In the genomic region with DNA sequence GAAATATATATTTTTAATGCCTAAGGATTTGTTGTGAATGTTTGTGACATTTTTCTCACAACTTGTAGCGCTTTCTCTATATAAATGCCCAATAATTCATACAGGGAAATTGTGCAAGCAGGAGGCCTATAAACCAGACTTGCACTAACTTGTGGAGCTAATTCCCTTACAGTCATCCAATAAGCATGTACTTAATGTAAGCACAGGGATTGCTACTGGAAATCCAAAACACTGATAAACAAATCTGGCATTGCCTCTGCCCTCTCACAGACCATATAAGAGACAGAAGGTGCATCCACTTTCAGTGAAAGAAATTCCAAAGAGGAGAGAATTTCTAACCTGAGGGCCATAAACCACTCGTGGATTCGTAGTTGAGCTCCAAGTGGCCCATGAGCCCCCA, we compare ENCODE assay signal across 20 cellular contexts.
A peak's percentile ranks its signal among the peaks of the same experiment; 100 is the strongest.
DNase-seq lines count a peak whose midpoint lies in the region; ATAC-seq, FAIRE-seq and TF ChIP-seq lines count a peak whose summit lies in the region.
"Had no signal": no experiment of that assay in that cellular context is flagged by ENCODE, and none has a peak within 500 bp of the region (broad histone marks: within the 10 kb centered on the region; RNA-seq: fewer than 3 reads in every experiment).

No MANE protein-coding gene starts in this region.

- POLR2A ChIA-PET in AG04450 (lab: Yijun Ruan, JAX) = no interaction called here

- H3K27me3 Mint-ChIP-seq in activated T-helper 17 cell treated with anti-CD3 and anti-CD28 coated beads, Interleukin-2, amount 50 U/mL, for 72 hours = peaks cover 18% of the 10 kb centered on the region

- H3K79me1 ChIP-seq in mesenchymal stem cell (replicated peaks; ENCODE audit: low read length, poor library complexity, severe bottlenecking) = no peaks in the 10 kb centered on the region

- DNase-seq in AG04450 (ENCODE audit: low read depth, low spot score) = peak; percentile 67
- DNase-seq in M059J (ENCODE audit: low read depth) = peak; percentile 67
- DNase-seq in bronchial epithelial cell (ENCODE audit: low read depth) = peak; percentile 94
- DNase-seq in mesenchymal stem cell = peak; percentile 87
- DNase-seq in NCI-H2227 treated with DMSO at 0.1 percent for 48 hours (lab: John Stamatoyannopoulos, UW) = no peak
- DNase-seq: activated CD4-positive, alpha-beta T cell treated with anti-CD3 and anti-CD28 coated beads, Interleukin-2, amount 50 U/mL, for 4 hours; activated naive CD4-positive, alpha-beta T cell; activated T-cell treated with anti-CD3 and anti-CD28 coated beads for 4 hours; anterior cingulate cortex; CD4-positive, alpha-beta T cell; DMS153; effector CD8-positive, alpha-beta T cell; midbrain; NCI-H1930; T-cell had no signal

- no peak overlapping the region for H2BK5ac ChIP-seq in mesenchymal stem cell (ENCODE audit: low read depth, low read length, poor library complexity, severe bottlenecking)

- H3K9me3 Mint-ChIP-seq in activated T-helper 17 cell treated with anti-CD3 and anti-CD28 coated beads, Interleukin-2, amount 50 U/mL, for 72 hours = no peaks in the 10 kb centered on the region
- H3K9me3 Mint-ChIP-seq: CD4-positive, alpha-beta T cell; T-cell had no signal

- H3K4me3 Mint-ChIP-seq in activated T-helper 17 cell treated with anti-CD3 and anti-CD28 coated beads, Interleukin-2, amount 50 U/mL, for 72 hours = no peak overlapping the region
- H3K4me3 Mint-ChIP-seq: CD4-positive, alpha-beta T cell; T-cell had no signal

- TF ChIP-seq CTCF in AG04450 (IDR thresholded peaks at IDR 0.05; ENCODE audit: low read depth, low read length) (no peak), bronchial epithelial cell (IDR thresholded peaks at IDR 0.05; ENCODE audit: insufficient read depth, low read length, severe bottlenecking) (no peak)

- no peak overlapping the region for H4K91ac ChIP-seq in mesenchymal stem cell (ENCODE audit: low read length)

- no peak overlapping the region for H2BK15ac ChIP-seq in mesenchymal stem cell (ENCODE audit: low read depth, poor library complexity, severe bottlenecking)

- ATAC-seq in GM21447 (IDR thresholded peaks at IDR 0.05; ENCODE audit: unreplicated experiment) = no peak
- no peak for ATAC-seq in HG02970 (IDR thresholded peaks at IDR 0.05; ENCODE audit: low FRiP score, unreplicated experiment)
- ATAC-seq in activated T-helper 17 cell treated with anti-CD3 and anti-CD28 coated beads, Interleukin-2, amount 50 U/mL, for 72 hours (replicated peaks) = no peak
- ATAC-seq: K562, T-cell had no signal

- H3K4me3 ChIP-seq in AG04450 (ENCODE audit: low read depth, low read length) (no peak overlapping the region), bronchial epithelial cell (ENCODE audit: low read depth, low read length) (no peak overlapping the region), mesenchymal stem cell (ENCODE audit: insufficient read depth in 1 of 2, low read depth in 1 of 2, low read length in 2 of 2) (no peak overlapping the region)
- H3K4me3 ChIP-seq: K562 had no signal

- no peak overlapping the region for H3K14ac ChIP-seq in mesenchymal stem cell (ENCODE audit: low read length in 2 of 2)

- H3K4me2 ChIP-seq in mesenchymal stem cell (ENCODE audit: low read length, poor library complexity, severe bottlenecking) = no peak overlapping the region

- H3K9ac ChIP-seq in mesenchymal stem cell (ENCODE audit: low read length) = no peak overlapping the region

- H2AK5ac ChIP-seq in mesenchymal stem cell (ENCODE audit: low read length, severe bottlenecking) = no peak overlapping the region

- no peak overlapping the region for H3K18ac ChIP-seq in mesenchymal stem cell (ENCODE audit: low read depth in 1 of 2, low read length in 2 of 2)

- no peaks in the 10 kb centered on the region for H3K36me3 Mint-ChIP-seq in activated T-helper 17 cell treated with anti-CD3 and anti-CD28 coated beads, Interleukin-2, amount 50 U/mL, for 72 hours (ENCODE audit: low read depth)
- H3K36me3 Mint-ChIP-seq: T-cell had no signal

- FAIRE-seq in bronchial epithelial cell (lab: Jason Lieb, UNC) = no peak
- FAIRE-seq: K562 had no signal

- H3K4ac ChIP-seq in mesenchymal stem cell (ENCODE audit: low read depth in 1 of 2, low read length in 2 of 2) = peak overlapping the region in 1 of 2 experiments; percentile 2

- no peak overlapping the region for H3K27ac Mint-ChIP-seq in activated T-helper 17 cell treated with anti-CD3 and anti-CD28 coated beads, Interleukin-2, amount 50 U/mL, for 72 hours
- H3K27ac Mint-ChIP-seq: CD4-positive, alpha-beta T cell; T-cell had no signal

- H2AFZ ChIP-seq in mesenchymal stem cell (ENCODE audit: low read depth, low read length) = no peak overlapping the region

- no peaks in the 10 kb centered on the region for H3K4me1 Mint-ChIP-seq in activated T-helper 17 cell treated with anti-CD3 and anti-CD28 coated beads, Interleukin-2, amount 50 U/mL, for 72 hours
- H3K4me1 Mint-ChIP-seq: T-cell had no signal

- H3K36me3 ChIP-seq in bronchial epithelial cell (ENCODE audit: control insufficient read depth, insufficient read depth, low read length) = no peaks in the 10 kb centered on the region
- no peaks in the 10 kb centered on the region for H3K36me3 ChIP-seq in mesenchymal stem cell (ENCODE audit: control insufficient read depth in 1 of 2, insufficient read depth in 2 of 2, low read depth in 1 of 2, low read length in 2 of 2)

- WGBS in mesenchymal stem cell = 23% methylated on average over 3 of the region's 3 CpGs

- H2BK12ac ChIP-seq in mesenchymal stem cell (ENCODE audit: low read length in 2 of 2) = no peak overlapping the region

- H3K23ac ChIP-seq in mesenchymal stem cell (ENCODE audit: low read length in 2 of 2) = no peak overlapping the region

- no peaks in the 10 kb centered on the region for H3K27me3 ChIP-seq in AG04450 (ENCODE audit: control insufficient read depth, insufficient read depth, low read length)
- no peaks in the 10 kb centered on the region for H3K27me3 ChIP-seq in bronchial epithelial cell (ENCODE audit: control insufficient read depth, insufficient read depth, low read length)
- no peaks in the 10 kb centered on the region for H3K27me3 ChIP-seq in mesenchymal stem cell (ENCODE audit: control insufficient read depth in 1 of 2, insufficient read depth in 1 of 2, low read length in 2 of 2)

- H3K4me1 ChIP-seq in mesenchymal stem cell (ENCODE audit: control insufficient read depth, insufficient read depth, low read depth, low read length) = peaks cover 2% of the 10 kb centered on the region

- H2BK120ac ChIP-seq in mesenchymal stem cell (ENCODE audit: low read depth, low read length) = peak overlapping the region; percentile 50

- no peak overlapping the region for H4K8ac ChIP-seq in mesenchymal stem cell (ENCODE audit: low read length)

- H3K27ac ChIP-seq in AG04450 (ENCODE audit: low read depth, low read length) (no peak overlapping the region), mesenchymal stem cell (ENCODE audit: low read length, poor library complexity, severe bottlenecking) (no peak overlapping the region)
- H3K27ac ChIP-seq: VCaP had no signal

- no peaks in the 10 kb centered on the region for H3K9me3 ChIP-seq in AG04450 (ENCODE audit: control insufficient read depth, insufficient read depth, low read length)
- H3K9me3 ChIP-seq in mesenchymal stem cell (ENCODE audit: control insufficient read depth, low read length) = no peaks in the 10 kb centered on the region

- CTCF ChIA-PET in AG04450 (lab: Charles Lee) = interaction anchor here (0.7 to 1.2 kb wide), 4 partner anchors 151 to 968 kb away, joined by 3 to 4 read pairs (median 3); no protein-coding TSS in a partner anchor
